In the genomic region with DNA sequence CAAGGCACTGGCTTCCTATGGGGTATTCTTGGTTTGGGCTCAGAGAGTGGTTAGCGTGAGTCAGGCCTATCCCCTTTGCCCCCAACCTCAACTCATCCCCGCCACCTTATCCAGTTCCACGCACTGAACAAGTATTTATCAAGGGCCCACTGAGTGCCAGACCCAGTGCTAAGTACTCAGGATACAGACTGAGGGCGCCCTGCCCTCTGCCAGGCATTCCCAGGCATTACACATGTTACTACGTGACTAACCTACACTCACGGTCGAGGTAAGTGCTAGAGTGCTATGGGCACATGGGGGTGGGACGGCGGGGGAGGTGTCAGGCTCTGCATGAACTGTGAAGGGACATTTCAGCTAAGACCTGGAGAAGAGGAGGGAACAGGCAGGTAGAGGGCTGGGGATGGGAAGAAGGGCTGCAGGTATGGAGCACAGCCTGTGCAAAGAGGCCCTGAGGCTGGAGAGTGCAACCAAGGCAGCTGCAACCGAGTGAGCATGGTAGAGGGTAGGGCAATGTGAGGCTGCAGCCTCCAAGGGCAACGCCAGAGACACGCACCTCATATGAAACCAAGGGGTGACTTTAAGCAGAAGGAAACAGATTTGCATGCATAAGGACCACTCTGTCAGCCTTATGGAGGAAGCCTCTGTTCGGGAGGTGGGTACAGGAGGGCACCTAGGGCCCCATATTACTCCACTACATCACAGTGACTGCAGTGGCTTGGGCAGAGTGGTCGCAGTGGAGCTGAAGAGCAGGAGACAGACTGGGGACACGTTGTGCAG, we compare ENCODE assay signal across 9 cellular contexts. TPM values are rescaled to one million over a fixed set of nuclear protein-coding genes. Genes with fewer than 3 reads are reported as not detected.
A peak's percentile ranks its signal among the peaks of the same experiment; 100 is the strongest.
DNase-seq lines count a peak whose midpoint lies in the region; ATAC-seq and TF ChIP-seq lines count a peak whose summit lies in the region.
"Had no signal": no experiment of that assay in that cellular context is flagged by ENCODE, and none has a peak within 500 bp of the region (broad histone marks: within the 10 kb centered on the region; RNA-seq: fewer than 3 reads in every experiment).

No MANE protein-coding gene starts in this region.

- H3K27ac ChIP-seq in CD8-positive, alpha-beta T cell (ENCODE audit: low read depth, low read length) = no peak overlapping the region
- no peak overlapping the region for H3K27ac ChIP-seq in uterus
- H3K27ac ChIP-seq: epithelial cell of prostate had no signal

- H3K9me3 ChIP-seq in CD8-positive, alpha-beta T cell (ENCODE audit: low read length) = no peaks in the 10 kb centered on the region
- no peaks in the 10 kb centered on the region for H3K9me3 ChIP-seq in uterus

- intact Hi-C loops in CD8-positive, alpha-beta T cell (cut with DNase I, micrococcal nuclease) = no loop called here
- intact Hi-C loops in uterus (cut with DNase I; ENCODE audit: low total_unique reads) = no loop called here

- H3K27ac Mint-ChIP-seq in type B pancreatic cell = peak overlapping the region; percentile 30
- H3K27ac Mint-ChIP-seq in CD8-positive, alpha-beta T cell = no peak overlapping the region

- TF ChIP-seq CTCF in GM13976 (IDR thresholded peaks at IDR 0.05; ENCODE audit: borderline replicate concordance, control extremely low read depth, extremely low read depth, insufficient read depth, missing control alignments) (peak; percentile 31), epithelial cell of esophagus (IDR thresholded peaks at IDR 0.05; ENCODE audit: insufficient read depth, low read depth, low read length, missing control alignments) (peak; percentile 78), type B pancreatic cell (conservative IDR thresholded peaks at IDR 0.05) (peak; percentile 49), uterus (IDR thresholded peaks at IDR 0.05) (no peak)
- TF ChIP-seq CTCF in CD8-positive, alpha-beta T cell (IDR thresholded peaks at IDR 0.05) = no peak

- no peak for TF ChIP-seq POLR2A in uterus (IDR thresholded peaks at IDR 0.05)

- no peaks in the 10 kb centered on the region for H3K27me3 Mint-ChIP-seq in type B pancreatic cell
- no peaks in the 10 kb centered on the region for H3K27me3 Mint-ChIP-seq in CD8-positive, alpha-beta T cell (ENCODE audit: low read depth)

- no peak for ATAC-seq in HG03571 (IDR thresholded peaks at IDR 0.05; ENCODE audit: unreplicated experiment)
- ATAC-seq in CD8-positive, alpha-beta T cell = no peak

- H3K4me1 ChIP-seq in CD8-positive, alpha-beta T cell (ENCODE audit: insufficient read depth, low read length) = no peaks in the 10 kb centered on the region
- H3K4me1 ChIP-seq in uterus = peaks cover 0 to 2% of the 10 kb centered on the region in 2 donors

- no peak overlapping the region for H3K4me3 Mint-ChIP-seq in type B pancreatic cell
- H3K4me3 Mint-ChIP-seq in CD8-positive, alpha-beta T cell = no peak overlapping the region

- H3K36me3 ChIP-seq in CD8-positive, alpha-beta T cell (ENCODE audit: insufficient read depth, low read length) = no peaks in the 10 kb centered on the region
- H3K36me3 ChIP-seq in uterus = no peaks in the 10 kb centered on the region

- DNase-seq in AG08395 (ENCODE audit: low spot score) (peak; percentile 15), GM13976 (ENCODE audit: low spot score) (peak; percentile 53), NCI-H69 (lab: John Stamatoyannopoulos, UW) (peak; percentile 56), epithelial cell of esophagus (ENCODE audit: low read depth) (peak; percentile 78), type B pancreatic cell (ENCODE audit: extremely low spot score, unreplicated experiment) (no peak), uterus (no peak)
- no peak for DNase-seq in CD8-positive, alpha-beta T cell

- POLR2A ChIA-PET in CD8-positive, alpha-beta T cell (lab: Charles Lee) = no interaction called here

- no peaks in the 10 kb centered on the region for H3K9me3 Mint-ChIP-seq in type B pancreatic cell
- no peaks in the 10 kb centered on the region for H3K9me3 Mint-ChIP-seq in CD8-positive, alpha-beta T cell

- CTCF ChIA-PET in CD8-positive, alpha-beta T cell (lab: Charles Lee) = interaction anchor here (0.8 to 1.5 kb wide), 3 partner anchors 16 to 337 kb away, joined by 3 to 5 read pairs (median 4); no protein-coding TSS in a partner anchor

- no peaks in the 10 kb centered on the region for H3K27me3 ChIP-seq in CD8-positive, alpha-beta T cell (ENCODE audit: insufficient read depth, low read length)
- H3K27me3 ChIP-seq in uterus = no peaks in the 10 kb centered on the region

- H3K36me3 Mint-ChIP-seq in type B pancreatic cell = peaks cover 3% of the 10 kb centered on the region
- H3K36me3 Mint-ChIP-seq in CD8-positive, alpha-beta T cell = peaks cover 39% of the 10 kb centered on the region

- no peak overlapping the region for H3K4me3 ChIP-seq in epithelial cell of esophagus (ENCODE audit: low read length)
- H3K4me3 ChIP-seq in CD8-positive, alpha-beta T cell (ENCODE audit: low read depth, low read length) = no peak overlapping the region
- H3K4me3 ChIP-seq in uterus = no peak overlapping the region

- in situ Hi-C loops in GM13976 (cut with MboI; ENCODE audit: low sequenced_read_pairs, unreplicated experiment) = loop anchor here (25.0 kb wide), 1 partner anchor 494 kb away; no protein-coding TSS in a partner anchor

- H3K4me1 Mint-ChIP-seq in type B pancreatic cell (ENCODE audit: unreplicated experiment) = peaks cover 16% of the 10 kb centered on the region
- no peaks in the 10 kb centered on the region for H3K4me1 Mint-ChIP-seq in CD8-positive, alpha-beta T cell (ENCODE audit: low read depth)

RNA-seq across cellular contexts. Expression of gene DHRS12, which starts 22.5 kb away (rescaled TPM):
- total RNA-seq in type B pancreatic cell (ENCODE audit: low replicate concordance) (10.1 and 11.3 TPM in 2 replicates), uterus (10 to 100 TPM in 1 of 4 donors, 1 to 10 TPM in 3; 5.4 to 18.8 (median 8.5) TPM)
- 10 to 100 TPM; 13.4 to 14.1 TPM for total RNA-seq in CD8-positive, alpha-beta T cell

Comparison
In these comparisons a context has a peak if more than half of its experiments do, and no peak if none do; other contexts are left out.
1. DNase-seq: peak in AG08395 (single experiment), GM13976 (single experiment), NCI-H69 (single experiment) and epithelial cell of esophagus (single experiment); none in type B pancreatic cell (single experiment), CD8-positive, alpha-beta T cell (0 of 7) and uterus (0 of 2).
2. CTCF ChIP-seq: peak in GM13976 (single experiment), epithelial cell of esophagus (single experiment) and type B pancreatic cell (single experiment); none in CD8-positive, alpha-beta T cell (single experiment) and uterus (0 of 4).